1 cellular context compared by ENCODE assay signal in the genomic region with DNA sequence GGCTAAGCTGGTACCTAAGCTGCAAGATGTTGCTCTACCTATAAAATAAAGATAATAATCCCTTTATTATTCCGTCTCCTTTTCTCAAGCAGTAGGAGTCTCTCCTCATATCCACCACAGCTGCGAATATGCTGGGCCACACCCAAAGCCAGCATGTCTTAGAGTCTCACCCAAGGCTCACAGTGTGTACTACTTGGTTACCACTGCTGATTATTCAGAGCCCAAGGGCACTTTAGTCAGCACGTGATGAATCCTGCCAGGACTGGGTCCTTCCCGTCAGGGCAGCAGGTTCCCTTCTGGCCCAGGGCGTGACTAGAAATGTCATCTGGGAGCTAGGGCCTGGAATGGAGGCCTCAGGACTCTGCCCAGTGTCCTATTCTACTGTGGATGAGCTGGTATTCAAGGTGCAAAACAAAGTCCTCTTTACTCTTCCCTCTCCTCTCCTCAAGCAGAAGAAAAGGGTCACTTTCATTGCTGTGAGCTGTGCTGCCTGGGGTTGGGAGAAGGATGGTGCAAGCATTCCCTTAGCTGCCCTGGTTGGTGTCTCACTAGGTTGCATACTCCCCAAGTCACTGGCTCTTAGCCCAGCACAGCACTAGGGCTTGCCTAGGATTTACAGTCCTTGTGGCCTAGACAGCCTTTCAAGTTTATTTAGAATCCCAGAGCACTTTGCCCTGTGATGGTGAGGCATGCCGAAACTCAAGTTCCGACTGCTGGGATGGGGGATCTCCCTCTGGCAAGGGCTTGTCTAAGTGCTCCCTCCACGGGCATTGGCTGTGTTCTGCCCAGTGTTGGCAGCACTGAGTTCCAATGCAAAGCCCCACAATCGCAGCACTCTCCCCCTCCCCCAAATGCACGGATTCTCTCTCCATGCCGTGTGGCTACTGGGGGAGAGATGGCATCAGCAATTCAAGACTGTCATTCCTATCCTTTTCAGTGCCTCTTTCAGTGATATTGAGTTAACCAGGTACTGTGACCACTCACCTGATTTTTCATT.
TF ChIP-seq lines count a peak whose summit lies in the region.

No MANE protein-coding gene starts in this region.

TF ChIP-seq in HepG2, 621 proteins besides CTCF, POLR2A, EP300 and RAD21 (continued from another document):
- TF ChIP-seq, protein P1, sequence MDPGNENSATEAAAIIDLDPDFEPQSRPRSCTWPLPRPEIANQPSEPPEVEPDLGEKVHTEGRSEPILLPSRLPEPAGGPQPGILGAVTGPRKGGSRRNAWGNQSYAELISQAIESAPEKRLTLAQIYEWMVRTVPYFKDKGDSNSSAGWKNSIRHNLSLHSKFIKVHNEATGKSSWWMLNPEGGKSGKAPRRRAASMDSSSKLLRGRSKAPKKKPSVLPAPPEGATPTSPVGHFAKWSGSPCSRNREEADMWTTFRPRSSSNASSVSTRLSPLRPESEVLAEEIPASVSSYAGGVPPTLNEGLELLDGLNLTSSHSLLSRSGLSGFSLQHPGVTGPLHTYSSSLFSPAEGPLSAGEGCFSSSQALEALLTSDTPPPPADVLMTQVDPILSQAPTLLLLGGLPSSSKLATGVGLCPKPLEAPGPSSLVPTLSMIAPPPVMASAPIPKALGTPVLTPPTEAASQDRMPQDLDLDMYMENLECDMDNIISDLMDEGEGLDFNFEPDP (CRISPR knock-in tag; conservative IDR thresholded peaks at IDR 0.05) = 0 out of 2 replicates have a peak, but pooled peaks have one; percentile 35
- TF ChIP-seq FOXK1 (CRISPR knock-in tag; IDR thresholded peaks at IDR 0.05; ENCODE audit: borderline replicate concordance, low read depth) = no peak
